Comparison of ENCODE assay signal across 12 cellular contexts in the genomic region with DNA sequence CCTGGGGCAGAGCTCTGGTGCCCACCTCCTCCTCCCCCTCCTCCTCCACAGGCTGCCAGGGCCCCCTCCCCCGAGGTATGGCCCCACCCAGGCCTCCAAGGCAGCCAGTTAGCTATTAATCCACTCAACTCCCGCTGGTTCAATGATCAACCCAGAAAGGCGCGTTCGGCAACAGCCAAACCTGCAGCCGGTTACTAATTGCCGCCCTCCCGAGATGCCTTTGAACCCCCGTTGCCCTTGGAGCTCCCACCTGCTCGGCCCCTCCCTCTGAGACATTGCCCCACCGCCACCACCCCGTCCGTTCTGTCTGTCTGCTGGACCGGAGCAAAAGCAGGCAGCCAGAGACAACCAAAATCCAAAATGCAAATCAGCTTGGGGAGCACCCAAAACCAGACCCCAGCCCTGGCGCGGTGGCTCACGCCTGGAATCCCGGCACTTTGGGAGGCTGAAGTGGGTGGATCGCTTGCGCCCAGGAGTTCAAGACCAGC. TPM values are rescaled to one million over a fixed set of nuclear protein-coding genes. Genes with fewer than 3 reads are reported as not detected.
A peak's percentile ranks its signal among the peaks of the same experiment; 100 is the strongest.
DNase-seq lines count a peak whose midpoint lies in the region; ATAC-seq and TF ChIP-seq lines count a peak whose summit lies in the region.
"Had no signal": no experiment of that assay in that cellular context is flagged by ENCODE, and none has a peak within 500 bp of the region (broad histone marks: within the 10 kb centered on the region; RNA-seq: fewer than 3 reads in every experiment).

No MANE protein-coding gene starts in this region.

- H3K9me3 ChIP-seq in body of pancreas = no peaks in the 10 kb centered on the region
- no peaks in the 10 kb centered on the region for H3K9me3 ChIP-seq in right lobe of liver
- H3K9me3 ChIP-seq in upper lobe of left lung = no peaks in the 10 kb centered on the region

- CTCF ChIA-PET in activated CD8-positive, alpha-beta memory T cell treated with anti-CD3 and anti-CD28 coated beads, Interleukin-2, amount 10 ng/mL, durations not matched to agents 7 days and 5 days (lab: Charles Lee) = interaction anchor here (0.8 to 1.6 kb wide), 3 partner anchors 13 to 111 kb away, joined by 3 to 4 read pairs (median 3); no protein-coding TSS in a partner anchor

- no peaks in the 10 kb centered on the region for H3K27me3 ChIP-seq in body of pancreas
- no peaks in the 10 kb centered on the region for H3K27me3 ChIP-seq in right lobe of liver
- H3K27me3 ChIP-seq in upper lobe of left lung = no peaks in the 10 kb centered on the region

- H3K4me3 Mint-ChIP-seq in activated CD8-positive, alpha-beta memory T cell treated with anti-CD3 and anti-CD28 coated beads, Interleukin-2, amount 10 ng/mL, durations not matched to agents 7 days and 5 days = no peak overlapping the region
- H3K4me3 Mint-ChIP-seq: activated CD8-positive, alpha-beta T cell treated with anti-CD3 and anti-CD28 coated beads for 36 hours had no signal

- no peaks in the 10 kb centered on the region for H3K27me3 Mint-ChIP-seq in activated CD8-positive, alpha-beta memory T cell treated with anti-CD3 and anti-CD28 coated beads, Interleukin-2, amount 10 ng/mL, durations not matched to agents 7 days and 5 days
- H3K27me3 Mint-ChIP-seq: activated CD8-positive, alpha-beta T cell treated with anti-CD3 and anti-CD28 coated beads for 36 hours had no signal

- WGBS in body of pancreas, 2 donors = 55 to 66% methylated on average over 6 to 20 of the region's 20 CpGs
- WGBS in right lobe of liver (ENCODE audit: insufficient coverage, low coverage, low lambda C conversion rate, missing lambda C conversion rate) = 32% methylated on average over 12 of the region's 20 CpGs
- 66 to 70% methylated on average over 19 to 20 of the region's 20 CpGs for WGBS in upper lobe of left lung, 2 donors

- ATAC-seq in activated CD8-positive, alpha-beta memory T cell treated with anti-CD3 and anti-CD28 coated beads, Interleukin-2, amount 10 ng/mL, durations not matched to agents 7 days and 5 days = no peak
- ATAC-seq in body of pancreas (peak; percentile 71), right lobe of liver (peak; percentile 71 to 85 (median 74)), upper lobe of left lung (ENCODE audit: low FRiP score in 2 of 2) (peak; percentile 6 to 68), HG03469 (IDR thresholded peaks at IDR 0.05; ENCODE audit: unreplicated experiment) (no peak), HG02571 (IDR thresholded peaks at IDR 0.05; ENCODE audit: unreplicated experiment) (no peak), GM19324 (IDR thresholded peaks at IDR 0.05; ENCODE audit: low FRiP score, unreplicated experiment) (no peak)
- ATAC-seq: activated CD8-positive, alpha-beta T cell treated with anti-CD3 and anti-CD28 coated beads for 36 hours had no signal

- peak overlapping the region; percentile 11 for H3K27ac Mint-ChIP-seq in activated CD8-positive, alpha-beta memory T cell treated with anti-CD3 and anti-CD28 coated beads, Interleukin-2, amount 10 ng/mL, durations not matched to agents 7 days and 5 days
- H3K27ac Mint-ChIP-seq: activated CD8-positive, alpha-beta T cell treated with anti-CD3 and anti-CD28 coated beads for 36 hours had no signal

- H3K36me3 Mint-ChIP-seq in activated CD8-positive, alpha-beta memory T cell treated with anti-CD3 and anti-CD28 coated beads, Interleukin-2, amount 10 ng/mL, durations not matched to agents 7 days and 5 days = peaks cover 4% of the 10 kb centered on the region

- no peak for TF ChIP-seq POLR2A in body of pancreas (IDR thresholded peaks at IDR 0.05)
- TF ChIP-seq POLR2A in right lobe of liver (IDR thresholded peaks at IDR 0.05) = no peak
- TF ChIP-seq POLR2A in upper lobe of left lung (IDR thresholded peaks at IDR 0.05) = peak in 1 of 4 donors; percentile 22

- H3K4me1 ChIP-seq in body of pancreas (peaks cover 51% of the 10 kb centered on the region), right lobe of liver (peaks cover 0 to 63% (median 22%) of the 10 kb centered on the region in 4 donors), upper lobe of left lung (peaks cover 51 to 86% (median 72%) of the 10 kb centered on the region in 4 donors)

- H3K4me3 ChIP-seq in body of pancreas (no peak overlapping the region), right lobe of liver (peak overlapping the region in 1 of 3 donors; percentile 21), upper lobe of left lung (peak overlapping the region in 2 of 4 donors; percentile 31 to 33)

- peaks cover 13 to 18% of the 10 kb centered on the region in 2 donors for H3K36me3 ChIP-seq in body of pancreas (replicated peaks in 1 of 2; ENCODE audit: insufficient read depth in 1 of 2, low read depth in 2 of 2)
- peaks cover 3 to 34% (median 7%) of the 10 kb centered on the region in 4 donors for H3K36me3 ChIP-seq in right lobe of liver
- H3K36me3 ChIP-seq in upper lobe of left lung = peaks cover 21 to 77% (median 58%) of the 10 kb centered on the region in 4 donors

- TF ChIP-seq EP300 in upper lobe of left lung (IDR thresholded peaks at IDR 0.05) = no peak

- H3K9me3 Mint-ChIP-seq in activated CD8-positive, alpha-beta memory T cell treated with anti-CD3 and anti-CD28 coated beads, Interleukin-2, amount 10 ng/mL, durations not matched to agents 7 days and 5 days (ENCODE audit: low read depth) = no peaks in the 10 kb centered on the region
- H3K9me3 Mint-ChIP-seq: activated CD8-positive, alpha-beta T cell treated with anti-CD3 and anti-CD28 coated beads for 36 hours had no signal

- DNase-seq in activated CD8-positive, alpha-beta memory T cell treated with anti-CD3 and anti-CD28 coated beads, Interleukin-2, amount 10 ng/mL, durations not matched to agents 7 days and 5 days = no peak
- DNase-seq in activated CD8-positive, alpha-beta memory T cell treated with anti-CD3 and anti-CD28 coated beads for 24 hours = no peak
- DNase-seq in body of pancreas (peak; percentile 54 to 74 (median 64)), right lobe of liver (peak; percentile 69 to 95 (median 89)), upper lobe of left lung (peak in 1 of 2 donors; percentile 85)
- DNase-seq: activated CD8-positive, alpha-beta T cell treated with anti-CD3 and anti-CD28 coated beads for 36 hours; activated gamma-delta T cell; DND-41; HCEC 1CT had no signal

- H3K27ac ChIP-seq in body of pancreas = peak overlapping the region in 3 of 4 donors; percentile 41 to 50 (median 47)
- peak overlapping the region; percentile 21 to 66 (median 53) for H3K27ac ChIP-seq in right lobe of liver
- peak overlapping the region; percentile 80 to 87 (median 86) for H3K27ac ChIP-seq in upper lobe of left lung

- TF ChIP-seq CTCF in body of pancreas (IDR thresholded peaks at IDR 0.05) (no peak), right lobe of liver (IDR thresholded peaks at IDR 0.05) (no peak), upper lobe of left lung (IDR thresholded peaks at IDR 0.05) (no peak)

- intact Hi-C loops in body of pancreas (cut with DNase I) = no loop called here
- intact Hi-C loops in right lobe of liver (cut with DNase I) = no loop called here

- no peaks in the 10 kb centered on the region for H3K4me1 Mint-ChIP-seq in activated CD8-positive, alpha-beta memory T cell treated with anti-CD3 and anti-CD28 coated beads, Interleukin-2, amount 10 ng/mL, durations not matched to agents 7 days and 5 days

RNA-seq across cellular contexts. Expression of gene NOTCH1, which starts 25.8 kb away (rescaled TPM):
- 10 to 100 TPM; 67.3 to 73.5 TPM for total RNA-seq in activated CD8-positive, alpha-beta memory T cell treated with anti-CD3 and anti-CD28 coated beads, Interleukin-2, amount 10 ng/mL, durations not matched to agents 7 days and 5 days
- total RNA-seq in body of pancreas (10 to 100 TPM; 29.6 to 65.3 TPM), right lobe of liver (10 to 100 TPM; 17.4 to 26.2 (median 19.3) TPM), upper lobe of left lung (100 to 1,000 TPM in 4 of 6 donors, 10 to 100 TPM in 2; 49.6 to 175 (median 110) TPM)

RNA-seq across cellular contexts. Expression of gene SEC16A, which starts 37.3 kb away (rescaled TPM):
- 10 to 100 TPM; 88.0 to 96.7 TPM for total RNA-seq in activated CD8-positive, alpha-beta memory T cell treated with anti-CD3 and anti-CD28 coated beads, Interleukin-2, amount 10 ng/mL, durations not matched to agents 7 days and 5 days
- 10 to 100 TPM; 35.3 to 75.8 TPM for total RNA-seq in body of pancreas
- total RNA-seq in right lobe of liver = 100 to 1,000 TPM in 2 of 6 experiments, 10 to 100 TPM in 4; 46.9 to 108 (median 72.0) TPM
- total RNA-seq in upper lobe of left lung = 10 to 100 TPM; 64.1 to 89.1 (median 72.1) TPM

Comparison
In these comparisons a context has a peak if more than half of its experiments do, and no peak if none do; other contexts are left out.
1. ATAC-seq: peak in body of pancreas (single experiment), right lobe of liver (4 of 4) and upper lobe of left lung (2 of 2); none in activated CD8-positive, alpha-beta memory T cell treated with anti-CD3 and anti-CD28 coated beads, Interleukin-2, amount 10 ng/mL, durations not matched to agents 7 days and 5 days (single experiment), HG03469 (single experiment), HG02571 (single experiment) and GM19324 (single experiment).
2. DNase-seq: peak in body of pancreas (4 of 4) and right lobe of liver (3 of 3); none in activated CD8-positive, alpha-beta memory T cell treated with anti-CD3 and anti-CD28 coated beads, Interleukin-2, amount 10 ng/mL, durations not matched to agents 7 days and 5 days (single experiment) and activated CD8-positive, alpha-beta memory T cell treated with anti-CD3 and anti-CD28 coated beads for 24 hours (single experiment).
3. Peak in every context shown above with its lines, with median percentiles within 50 percentile points of each other: H3K27ac ChIP-seq.